In the genomic region with DNA sequence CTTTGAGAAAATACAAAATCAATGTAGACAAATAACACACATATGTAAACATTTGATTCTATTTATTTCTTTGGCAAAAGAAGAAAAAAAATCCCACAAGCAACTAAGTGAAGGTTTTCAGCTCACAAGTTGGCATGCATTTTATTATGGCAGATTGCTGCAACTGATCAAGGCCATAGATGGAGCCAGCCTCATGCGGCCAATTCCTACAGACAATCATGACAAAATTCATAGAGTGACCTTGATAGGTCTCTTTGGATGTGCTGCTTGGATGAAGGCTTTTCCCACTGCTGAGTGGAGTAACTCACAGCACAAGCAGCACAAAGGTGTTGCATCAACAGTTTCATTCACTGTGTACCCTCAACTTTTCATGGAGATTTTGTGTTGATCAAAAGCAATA, we compare ENCODE assay signal across 28 cellular contexts.
"Had no signal": no experiment of that assay in that cellular context is flagged by ENCODE, and none has a peak within 500 bp of the region (broad histone marks: within the 10 kb centered on the region; RNA-seq: fewer than 3 reads in every experiment).

No MANE protein-coding gene starts in this region.

- H3K9me3 Mint-ChIP-seq: stimulated activated effector memory CD8-positive, alpha-beta T cell treated with anti-CD3 and anti-CD28 coated beads, Interleukin-12 subunit alpha, Interleukin-12 subunit beta, amount 100 ng/mL, for 72 hours; stimulated activated naive B cell treated with anti-CD40 and anti-IgM and Interleukin-4, amounts not matched to agents 10 μg/mL and 1 μg/mL and 100 μg/mL, for 72 hours; stimulated activated naive CD8-positive, alpha-beta T cell treated with anti-CD3 and anti-CD28 coated beads, Interleukin-15, Interleukin-2, amounts not matched to agents 100 ng/mL and 50 ng/mL, for 24 hours had no signal

- H3K9ac ChIP-seq: neural progenitor cell had no signal

- H3K4me3 Mint-ChIP-seq: natural killer cell; nephron; neural progenitor cell; stimulated activated effector memory CD8-positive, alpha-beta T cell treated with anti-CD3 and anti-CD28 coated beads, Interleukin-12 subunit alpha, Interleukin-12 subunit beta, amount 100 ng/mL, for 72 hours; stimulated activated naive B cell treated with anti-CD40 and anti-IgM and Interleukin-4, amounts not matched to agents 10 μg/mL and 1 μg/mL and 100 μg/mL, for 72 hours; stimulated activated naive CD8-positive, alpha-beta T cell treated with anti-CD3 and anti-CD28 coated beads, Interleukin-15, Interleukin-2, amounts not matched to agents 100 ng/mL and 50 ng/mL, for 24 hours had no signal

- H3K9me3 ChIP-seq: pancreas, psoas muscle, right lobe of liver, sigmoid colon, stomach, thoracic aorta, thyroid gland, tibial nerve, upper lobe of left lung, vagina had no signal

- H3K4me1 Mint-ChIP-seq: natural killer cell; stimulated activated effector memory CD8-positive, alpha-beta T cell treated with anti-CD3 and anti-CD28 coated beads, Interleukin-12 subunit alpha, Interleukin-12 subunit beta, amount 100 ng/mL, for 72 hours; stimulated activated naive B cell treated with anti-CD40 and anti-IgM and Interleukin-4, amounts not matched to agents 10 μg/mL and 1 μg/mL and 100 μg/mL, for 72 hours had no signal

- H3K27me3 ChIP-seq: neural progenitor cell, pancreas, right lobe of liver, sigmoid colon, stomach, thyroid gland, tibial nerve, upper lobe of left lung, vagina had no signal

- H3K27me3 Mint-ChIP-seq: progenitor cell of endocrine pancreas; stimulated activated naive B cell treated with anti-CD40 and anti-IgM and Interleukin-4, amounts not matched to agents 10 μg/mL and 1 μg/mL and 100 μg/mL, for 72 hours had no signal

- H3K27ac ChIP-seq: neural progenitor cell, pancreas, psoas muscle, right lobe of liver, thoracic aorta, tibial nerve, upper lobe of left lung, vagina had no signal

- H3K4me3 ChIP-seq: neural progenitor cell, pancreas, psoas muscle, right lobe of liver, sigmoid colon, stomach, thoracic aorta, thyroid gland, tibial nerve, upper lobe of left lung, vagina had no signal

- ATAC-seq: natural killer cell; pancreas; psoas muscle; right cardiac atrium; right lobe of liver; stimulated activated effector memory CD8-positive, alpha-beta T cell treated with anti-CD3 and anti-CD28 coated beads, Interleukin-12 subunit alpha, Interleukin-12 subunit beta, amount 100 ng/mL, for 72 hours; stimulated activated naive B cell treated with anti-CD40 and anti-IgM and Interleukin-4, amounts not matched to agents 10 μg/mL and 1 μg/mL and 100 μg/mL, for 72 hours had no signal

- H3K27ac Mint-ChIP-seq: natural killer cell; nephron; neural progenitor cell; progenitor cell of endocrine pancreas; stimulated activated effector memory CD8-positive, alpha-beta T cell treated with anti-CD3 and anti-CD28 coated beads, Interleukin-12 subunit alpha, Interleukin-12 subunit beta, amount 100 ng/mL, for 72 hours; stimulated activated naive B cell treated with anti-CD40 and anti-IgM and Interleukin-4, amounts not matched to agents 10 μg/mL and 1 μg/mL and 100 μg/mL, for 72 hours; stimulated activated naive CD8-positive, alpha-beta T cell treated with anti-CD3 and anti-CD28 coated beads, Interleukin-15, Interleukin-2, amounts not matched to agents 100 ng/mL and 50 ng/mL, for 24 hours had no signal

- H3K4me1 ChIP-seq: pancreas, right lobe of liver had no signal

- H3K4me2 ChIP-seq: neural progenitor cell had no signal

- H3K36me3 Mint-ChIP-seq: natural killer cell; stimulated activated effector memory CD8-positive, alpha-beta T cell treated with anti-CD3 and anti-CD28 coated beads, Interleukin-12 subunit alpha, Interleukin-12 subunit beta, amount 100 ng/mL, for 72 hours; stimulated activated naive B cell treated with anti-CD40 and anti-IgM and Interleukin-4, amounts not matched to agents 10 μg/mL and 1 μg/mL and 100 μg/mL, for 72 hours had no signal

- H3K36me3 ChIP-seq: neural progenitor cell, pancreas, right lobe of liver, sigmoid colon, stomach, thoracic aorta, thyroid gland, upper lobe of left lung, vagina had no signal

- FAIRE-seq: pancreas, small intestine, urothelium cell line had no signal

- DNase-seq: natural killer cell; occipital lobe; pancreas; posterior cingulate gyrus; psoas muscle; right cardiac atrium; right lobe of liver; sigmoid colon; small intestine; stimulated activated CD4-positive, alpha-beta T cell treated with anti-CD3 and anti-CD28 coated beads, Interleukin-15, amount 100 ng/mL, for 24 hours; stimulated activated CD4-positive, alpha-beta T cell treated with anti-CD3 and anti-CD28 coated beads, Interleukin-2, amount 100 ng/mL, for 24 hours; stimulated activated CD4-positive, alpha-beta T cell treated with anti-CD3 and anti-CD28 coated beads, Interleukin-2, amount 100 ng/mL, for 48 hours; stimulated activated CD4-positive, alpha-beta T cell treated with anti-CD3 and anti-CD28 coated beads, Interleukin-4, amount 100 ng/mL, for 24 hours; stimulated activated naive B cell treated with anti-CD40 and anti-IgM and Interleukin-4, amounts not matched to agents 10 μg/mL and 1 μg/mL and 100 μg/mL, for 72 hours; stimulated activated naive CD4-positive, alpha-beta T cell treated with Interleukin-2 at 50 U/mL for 16 hours; stomach; thyroid gland; trophoblast cell; upper lobe of left lung had no signal

- H2AFZ ChIP-seq: neural progenitor cell had no signal
